In genomic region chr14:103194256-103195045, GRCh38 we compare ENCODE assay signal across 18 cellular contexts.
DNase-seq lines count a peak whose midpoint lies in the region; ATAC-seq, FAIRE-seq and TF ChIP-seq lines count a peak whose summit lies in the region.
"Had no signal": no experiment of that assay in that cellular context is flagged by ENCODE, and none has a peak within 500 bp of the region (broad histone marks: within the 10 kb centered on the region; RNA-seq: fewer than 3 reads in every experiment).

No MANE protein-coding gene starts in this region.

- ATAC-seq in K562 (no peak), aorta (ENCODE audit: low FRiP score) (no peak)
- ATAC-seq: activated T-cell treated with anti-CD3 and anti-CD28 coated beads, Interleukin-2, amount 50 U/mL, for 4 hours; GM23338 had no signal

- POLR2A ChIA-PET in K562 (lab: Yijun Ruan, JAX), result no interaction called here

- H2AFZ ChIP-seq in K562 (ENCODE audit: low read depth, low read length), result no peak overlapping the region
- H2AFZ ChIP-seq: GM23338 had no signal

- no peak overlapping the region for H3K4me2 ChIP-seq in K562 (ENCODE audit: insufficient read depth, low read length)
- H3K4me2 ChIP-seq: GM23338 had no signal

- CTCF ChIA-PET in K562 (lab: Yijun Ruan, JAX; ENCODE audit: low intra/inter-chr PET ratio), result no interaction called here

- DNase-seq in AG09309 (ENCODE audit: low read depth) (peak; percentile 58), LHCN-M2 (ENCODE audit: low read depth) (peak; percentile 19), K562 (ENCODE audit: extremely low read depth in 1 of 4, low spot score in 3 of 4) (no peak), kidney tubule cell (ENCODE audit: low spot score) (peak; percentile 75), hypothalamus (lab: John Stamatoyannopoulos, UW) (no peak), COLO829 (ENCODE audit: low spot score) (no peak), aorta (no peak)
- no peak for DNase-seq in stimulated activated CD4-positive, alpha-beta T cell treated with anti-CD3 and anti-CD28 coated beads, Interleukin-2, amount 100 ng/mL, for 48 hours
- DNase-seq: activated CD4-positive, CD25-positive, alpha-beta regulatory T cell; activated T-cell treated with anti-CD3 and anti-CD28 coated beads, Interleukin-2, amount 50 U/mL, for 4 hours; CD4-positive, alpha-beta memory T cell; immature natural killer cell; KG1; NCI-H2227 treated with DMSO at 0.1 percent for 48 hours; Right ventricle myocardium superior; small intestine; upper lobe of left lung had no signal

- H4K20me1 ChIP-seq in K562 (replicated peaks; ENCODE audit: control insufficient read depth, insufficient read depth, low read length), result no peaks in the 10 kb centered on the region

- WGBS in K562 (ENCODE audit: insufficient coverage, low coverage, missing lambda C conversion rate), result 58% methylated on average over 15 of the region's 16 CpGs
- 89 to 91% methylated on average over 16 of the region's 16 CpGs for WGBS in aorta, 2 donors

- no peaks in the 10 kb centered on the region for H3K27me3 ChIP-seq in K562 (ENCODE audit: control insufficient read depth in 2 of 2, insufficient read depth in 2 of 2, low read length in 2 of 2)
- H3K27me3 ChIP-seq in aorta (ENCODE audit: control insufficient read depth in 1 of 2, insufficient read depth in 2 of 2, low read length in 1 of 2), result no peaks in the 10 kb centered on the region

- H3K4me3 ChIP-seq in AG09309 (ENCODE audit: control insufficient read depth, low read depth, low read length), result no peak overlapping the region
- H3K4me3 ChIP-seq in K562, result no peak overlapping the region
- H3K4me3 ChIP-seq in aorta (ENCODE audit: low read length in 2 of 2), result no peak overlapping the region
- H3K4me3 ChIP-seq: GM23338, upper lobe of left lung had no signal

- TF ChIP-seq CTCF in AG09309 (IDR thresholded peaks at IDR 0.05; ENCODE audit: control insufficient read depth, insufficient read depth, low read depth, low read length, missing control alignments) (no peak), K562 (IDR thresholded peaks at IDR 0.05 in 2 of 3, conservative IDR thresholded peaks at IDR 0.05 in 1 of 3; ENCODE audit: insufficient read depth in 2 of 3, low read depth in 1 of 3, low read length in 3 of 3) (no peak)

- BruUV-seq in K562 (replicated peaks; lab: Mats Ljungman, UMichigan), result no TSS peak

- TF ChIP-seq EP300 in K562 (IDR thresholded peaks at IDR 0.05; ENCODE audit: low read length), result no peak

- TF ChIP-seq POLR2A in K562 (conservative IDR thresholded peaks at IDR 0.05), result no peak

- H3K27ac ChIP-seq in K562 (ENCODE audit: extremely low read depth, low read depth, low read length) (no peak overlapping the region), aorta (ENCODE audit: low read depth in 1 of 2, low read length in 2 of 2) (no peak overlapping the region)
- H3K27ac ChIP-seq: upper lobe of left lung had no signal

- H3K9me3 ChIP-seq in K562 (replicated peaks; ENCODE audit: control insufficient read depth, insufficient read depth, low read depth, low read length) (0 out of 2 replicates have a peak, but pooled peaks cover 2% of the 10 kb centered on the region), aorta (ENCODE audit: control insufficient read depth, low read length) (peaks cover 1% of the 10 kb centered on the region)
- H3K9me3 ChIP-seq: upper lobe of left lung had no signal

- no peaks in the 10 kb centered on the region for H3K79me2 ChIP-seq in K562 (ENCODE audit: control insufficient read depth, insufficient read depth, low read length)

- in situ Hi-C loops in K562 (cut with MboI), result no loop called here

- intact Hi-C loops in K562 (cut with micrococcal nuclease), result no loop called here
- intact Hi-C loops in aorta (cut with DNase I), result no loop called here

- no peak for TF ChIP-seq RAD21 in K562 (CRISPR knock-in tag; conservative IDR thresholded peaks at IDR 0.05 in 1 of 2, IDR thresholded peaks at IDR 0.05 in 1 of 2)

- no peak for FAIRE-seq in K562 (lab: Jason Lieb, UNC)
- FAIRE-seq: small intestine had no signal

- H3K4me1 ChIP-seq in K562 (replicated peaks in 1 of 2; ENCODE audit: control insufficient read depth in 2 of 2, insufficient read depth in 2 of 2, low read length in 2 of 2) (peaks cover 2 to 8% of the 10 kb centered on the region in 2 experiments; a peak in 3 of 5 replicates), aorta (ENCODE audit: control insufficient read depth in 1 of 2, insufficient read depth in 2 of 2, low read length in 2 of 2) (no peaks in the 10 kb centered on the region)

- no peak overlapping the region for H3K9ac ChIP-seq in K562 (ENCODE audit: insufficient read depth in 1 of 2, low read depth in 2 of 2, low read length in 2 of 2)

- H3K36me3 ChIP-seq in K562 (ENCODE audit: control insufficient read depth, insufficient read depth, low read length) (no peaks in the 10 kb centered on the region), aorta (ENCODE audit: control insufficient read depth in 1 of 2, insufficient read depth in 2 of 2, low read length in 1 of 2) (no peaks in the 10 kb centered on the region)
- H3K36me3 ChIP-seq: upper lobe of left lung had no signal

- H3K9me1 ChIP-seq in K562 (ENCODE audit: control insufficient read depth, insufficient read depth, low read length), result no peaks in the 10 kb centered on the region

TF ChIP-seq in K562, 482 proteins besides CTCF, POLR2A, EP300 and RAD21 (continues in another document):
- TF ChIP-seq TRIM24 (IDR thresholded peaks at IDR 0.05) (peak; percentile 20 to 55; a peak in 1 of 4 replicates), ZNF655 (CRISPR knock-in tag; IDR thresholded peaks at IDR 0.05) (no peak), KAT7 (CRISPR knock-in tag; IDR thresholded peaks at IDR 0.05; ENCODE audit: borderline replicate concordance) (no peak), ZNF324 (CRISPR knock-in tag; IDR thresholded peaks at IDR 0.05) (no peak), DNMT1 (IDR thresholded peaks at IDR 0.05) (no peak), ZNF232 (CRISPR knock-in tag; IDR thresholded peaks at IDR 0.05) (no peak), NR1H2 (CRISPR knock-in tag; IDR thresholded peaks at IDR 0.05) (no peak), CREM (IDR thresholded peaks at IDR 0.05; ENCODE audit: low read depth) (no peak), TBP (optimal IDR thresholded peaks at IDR 0.05; ENCODE audit: low read depth, low read length) (no peak), SAFB2 (IDR thresholded peaks at IDR 0.05; ENCODE audit: borderline replicate concordance, low read depth, low read length, severe bottlenecking) (no peak), L3MBTL2 (IDR thresholded peaks at IDR 0.05) (no peak), HNRNPUL1 (IDR thresholded peaks at IDR 0.05; ENCODE audit: low read length) (no peak), CEBPB (tag; IDR thresholded peaks at IDR 0.05) (peak; percentile 82), ZNF586 (CRISPR knock-in tag; conservative IDR thresholded peaks at IDR 0.05) (no peak)

Comparison
In these comparisons a context has a peak if more than half of its experiments do, and no peak if none do; other contexts are left out.
1. DNase-seq: peak in AG09309 (single experiment), LHCN-M2 (single experiment) and kidney tubule cell (single experiment); none in K562 (0 of 4), hypothalamus (0 of 51), COLO829 (single experiment), stimulated activated CD4-positive, alpha-beta T cell treated with anti-CD3 and anti-CD28 coated beads, Interleukin-2, amount 100 ng/mL, for 48 hours (0 of 2) and aorta (0 of 2).